ENCODE assay signal across 1 cellular context in the genomic region with DNA sequence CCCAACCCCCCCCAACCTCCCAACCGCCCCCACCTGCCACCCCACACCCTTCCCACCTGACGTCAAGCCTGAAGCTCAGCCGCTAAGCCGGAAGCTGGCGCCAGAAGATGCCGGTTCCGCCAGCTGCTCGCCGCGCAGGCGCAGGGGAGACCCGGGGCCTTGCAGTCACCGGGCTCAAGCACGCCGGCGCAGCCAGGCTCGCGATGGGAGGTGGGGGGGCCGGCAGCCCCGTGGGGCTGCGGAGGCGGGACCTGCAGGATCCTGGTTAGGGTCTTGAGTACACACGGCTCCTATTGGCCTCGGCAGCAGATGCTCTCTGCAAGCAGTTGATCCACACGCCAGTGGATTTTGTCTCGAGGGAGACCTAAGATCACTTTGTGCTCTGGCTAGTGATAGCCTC.
A peak's percentile ranks its signal among the peaks of the same experiment; 100 is the strongest.
TF ChIP-seq lines count a peak whose summit lies in the region.

LIG4 (minus strand) TSS at position 109 of the 400 bp plus-strand sequence. CDS start 4,268 bp downstream, outside the sequence.

TF ChIP-seq in HepG2, 621 proteins besides CTCF, POLR2A, EP300 and RAD21 (continued from another document and continues in another):
- TF ChIP-seq, protein P1, sequence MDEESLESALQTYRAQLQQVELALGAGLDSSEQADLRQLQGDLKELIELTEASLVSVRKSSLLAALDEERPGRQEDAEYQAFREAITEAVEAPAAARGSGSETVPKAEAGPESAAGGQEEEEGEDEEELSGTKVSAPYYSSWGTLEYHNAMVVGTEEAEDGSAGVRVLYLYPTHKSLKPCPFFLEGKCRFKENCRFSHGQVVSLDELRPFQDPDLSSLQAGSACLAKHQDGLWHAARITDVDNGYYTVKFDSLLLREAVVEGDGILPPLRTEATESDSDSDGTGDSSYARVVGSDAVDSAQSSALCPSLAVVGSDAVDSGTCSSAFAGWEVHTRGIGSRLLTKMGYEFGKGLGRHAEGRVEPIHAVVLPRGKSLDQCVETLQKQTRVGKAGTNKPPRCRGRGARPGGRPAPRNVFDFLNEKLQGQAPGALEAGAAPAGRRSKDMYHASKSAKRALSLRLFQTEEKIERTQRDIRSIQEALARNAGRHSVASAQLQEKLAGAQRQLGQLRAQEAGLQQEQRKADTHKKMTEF (CRISPR knock-in tag; IDR thresholded peaks at IDR 0.05) = peak; percentile 75; the same call in 1 of the 2 replicates
- TF ChIP-seq FOXK2 (IDR thresholded peaks at IDR 0.05) = no peak
- TF ChIP-seq, protein P2, sequence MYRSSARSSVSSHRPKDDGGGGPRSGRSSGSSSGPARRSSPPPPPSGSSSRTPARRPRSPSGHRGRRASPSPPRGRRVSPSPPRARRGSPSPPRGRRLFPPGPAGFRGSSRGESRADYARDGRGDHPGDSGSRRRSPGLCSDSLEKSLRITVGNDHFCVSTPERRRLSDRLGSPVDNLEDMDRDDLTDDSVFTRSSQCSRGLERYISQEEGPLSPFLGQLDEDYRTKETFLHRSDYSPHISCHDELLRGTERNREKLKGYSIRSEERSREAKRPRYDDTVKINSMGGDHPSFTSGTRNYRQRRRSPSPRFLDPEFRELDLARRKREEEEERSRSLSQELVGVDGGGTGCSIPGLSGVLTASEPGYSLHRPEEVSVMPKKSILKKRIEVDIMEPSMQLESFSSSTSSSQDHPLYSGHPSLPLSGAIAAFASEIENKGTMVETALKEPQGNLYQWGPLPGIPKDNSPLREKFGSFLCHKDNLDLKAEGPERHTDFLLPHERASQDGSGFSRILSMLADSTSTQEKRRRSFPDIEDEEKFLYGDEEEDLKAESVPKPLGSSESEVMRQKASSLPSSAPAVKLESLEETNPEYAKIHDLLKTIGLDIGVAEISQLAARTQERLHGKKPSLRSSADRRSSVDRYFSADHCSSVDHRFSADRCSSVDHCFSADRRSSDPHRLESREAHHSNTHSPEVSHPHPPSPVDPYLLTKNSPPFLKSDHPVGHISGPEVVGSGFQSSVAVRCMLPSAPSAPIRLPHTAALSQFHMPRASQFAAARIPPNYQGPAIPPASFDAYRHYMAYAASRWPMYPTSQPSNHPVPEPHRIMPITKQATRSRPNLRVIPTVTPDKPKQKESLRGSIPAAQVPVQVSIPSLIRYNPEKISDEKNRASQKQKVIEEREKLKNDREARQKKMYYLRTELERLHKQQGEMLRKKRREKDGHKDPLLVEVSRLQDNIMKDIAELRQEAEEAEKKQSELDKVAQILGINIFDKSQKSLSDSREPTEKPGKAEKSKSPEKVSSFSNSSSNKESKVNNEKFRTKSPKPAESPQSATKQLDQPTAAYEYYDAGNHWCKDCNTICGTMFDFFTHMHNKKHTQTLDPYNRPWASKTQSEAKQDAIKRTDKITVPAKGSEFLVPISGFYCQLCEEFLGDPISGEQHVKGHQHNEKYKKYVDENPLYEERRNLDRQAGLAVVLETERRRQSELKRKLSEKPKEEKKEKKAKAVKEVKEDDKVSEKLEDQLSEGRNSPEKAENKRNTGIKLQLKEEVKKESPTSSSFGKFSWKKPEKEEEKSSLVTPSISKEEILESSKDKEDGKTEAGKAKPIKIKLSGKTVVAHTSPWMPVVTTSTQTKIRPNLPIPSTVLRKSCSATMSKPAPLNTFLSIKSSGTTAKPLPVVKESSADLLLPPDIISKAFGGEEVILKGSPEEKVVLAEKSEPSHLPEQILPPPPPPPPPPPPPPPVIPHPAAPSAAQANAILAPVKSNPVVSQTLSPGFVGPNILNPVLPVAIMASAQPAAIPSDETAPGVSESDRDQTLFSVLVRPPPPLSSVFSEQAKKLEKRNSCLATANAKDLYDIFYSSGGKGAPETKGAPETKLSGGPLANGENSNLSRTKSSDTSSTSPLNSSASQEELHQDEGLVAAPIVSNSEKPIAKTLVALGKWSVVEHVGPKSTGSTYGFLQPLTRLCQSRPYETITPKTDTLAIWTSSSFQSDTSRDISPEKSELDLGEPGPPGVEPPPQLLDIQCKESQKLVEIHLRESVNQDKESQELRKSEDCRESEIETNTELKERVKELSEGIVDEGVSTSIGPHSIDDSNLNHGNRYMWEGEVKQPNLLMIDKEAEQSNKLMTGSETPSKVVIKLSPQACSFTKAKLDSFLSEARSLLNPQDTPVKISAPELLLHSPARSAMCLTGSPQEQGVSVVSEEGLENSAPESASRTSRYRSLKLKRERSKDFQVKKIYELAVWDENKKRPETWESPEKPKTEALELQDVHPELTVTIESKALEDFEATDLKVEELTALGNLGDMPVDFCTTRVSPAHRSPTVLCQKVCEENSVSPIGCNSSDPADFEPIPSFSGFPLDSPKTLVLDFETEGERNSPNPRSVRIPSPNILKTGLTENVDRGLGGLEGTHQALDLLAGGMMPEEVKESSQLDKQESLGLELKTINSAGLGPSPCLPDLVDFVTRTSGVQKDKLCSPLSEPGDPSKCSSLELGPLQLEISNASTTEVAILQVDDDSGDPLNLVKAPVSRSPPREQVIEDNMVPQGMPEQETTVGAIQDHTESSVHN (CRISPR knock-in tag; IDR thresholded peaks at IDR 0.05) = no peak
- TF ChIP-seq ZNF879 (CRISPR knock-in tag; IDR thresholded peaks at IDR 0.05) = no peak
- TF ChIP-seq ZNF44 (CRISPR knock-in tag; IDR thresholded peaks at IDR 0.05) = no peak
- peak; percentile 62 for TF ChIP-seq KMT2A (CRISPR knock-in tag; IDR thresholded peaks at IDR 0.05)
- TF ChIP-seq ZBTB20 (CRISPR knock-in tag; IDR thresholded peaks at IDR 0.05; ENCODE audit: borderline replicate concordance, low read depth) = no peak
- no peak for TF ChIP-seq SOX6 (IDR thresholded peaks at IDR 0.05)
- no peak for TF ChIP-seq SOX6 (CRISPR knock-in tag; IDR thresholded peaks at IDR 0.05)
- no peak for TF ChIP-seq CERS6 (CRISPR knock-in tag; IDR thresholded peaks at IDR 0.05)
- TF ChIP-seq U2AF2 (IDR thresholded peaks at IDR 0.05; ENCODE audit: low read depth, low read length) = no peak
- TF ChIP-seq HMG20B (CRISPR knock-in tag; conservative IDR thresholded peaks at IDR 0.05) = no peak
- TF ChIP-seq NKX3-1 (CRISPR knock-in tag; IDR thresholded peaks at IDR 0.05) = no peak
- TF ChIP-seq THAP11 (CRISPR knock-in tag; IDR thresholded peaks at IDR 0.05) = peak; percentile 73
- 0 out of 2 replicates have a peak, but pooled peaks have one; percentile 9 for TF ChIP-seq NFYB (CRISPR knock-in tag; IDR thresholded peaks at IDR 0.05)
- TF ChIP-seq, protein P3, sequence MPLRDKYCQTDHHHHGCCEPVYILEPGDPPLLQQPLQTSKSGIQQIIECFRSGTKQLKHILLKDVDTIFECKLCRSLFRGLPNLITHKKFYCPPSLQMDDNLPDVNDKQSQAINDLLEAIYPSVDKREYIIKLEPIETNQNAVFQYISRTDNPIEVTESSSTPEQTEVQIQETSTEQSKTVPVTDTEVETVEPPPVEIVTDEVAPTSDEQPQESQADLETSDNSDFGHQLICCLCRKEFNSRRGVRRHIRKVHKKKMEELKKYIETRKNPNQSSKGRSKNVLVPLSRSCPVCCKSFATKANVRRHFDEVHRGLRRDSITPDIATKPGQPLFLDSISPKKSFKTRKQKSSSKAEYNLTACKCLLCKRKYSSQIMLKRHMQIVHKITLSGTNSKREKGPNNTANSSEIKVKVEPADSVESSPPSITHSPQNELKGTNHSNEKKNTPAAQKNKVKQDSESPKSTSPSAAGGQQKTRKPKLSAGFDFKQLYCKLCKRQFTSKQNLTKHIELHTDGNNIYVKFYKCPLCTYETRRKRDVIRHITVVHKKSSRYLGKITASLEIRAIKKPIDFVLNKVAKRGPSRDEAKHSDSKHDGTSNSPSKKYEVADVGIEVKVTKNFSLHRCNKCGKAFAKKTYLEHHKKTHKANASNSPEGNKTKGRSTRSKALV (CRISPR knock-in tag; IDR thresholded peaks at IDR 0.05) = no peak
- TF ChIP-seq, protein P4, sequence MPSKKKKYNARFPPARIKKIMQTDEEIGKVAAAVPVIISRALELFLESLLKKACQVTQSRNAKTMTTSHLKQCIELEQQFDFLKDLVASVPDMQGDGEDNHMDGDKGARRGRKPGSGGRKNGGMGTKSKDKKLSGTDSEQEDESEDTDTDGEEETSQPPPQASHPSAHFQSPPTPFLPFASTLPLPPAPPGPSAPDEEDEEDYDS (CRISPR knock-in tag; IDR thresholded peaks at IDR 0.05) = no peak
- TF ChIP-seq HOXA3 (CRISPR knock-in tag; IDR thresholded peaks at IDR 0.05) = peak; percentile 27; the same call in 1 of the 2 replicates
- TF ChIP-seq MXD1 (CRISPR knock-in tag; IDR thresholded peaks at IDR 0.05) = no peak
- no peak for TF ChIP-seq JUN (CRISPR knock-in tag; IDR thresholded peaks at IDR 0.05)
- TF ChIP-seq ZNF224 (CRISPR knock-in tag; IDR thresholded peaks at IDR 0.05) = no peak
- TF ChIP-seq PAF1 (CRISPR knock-in tag; IDR thresholded peaks at IDR 0.05) = no peak
- peak; percentile 37; the same call in 1 of the 2 replicates for TF ChIP-seq POLR2G (IDR thresholded peaks at IDR 0.05; ENCODE audit: low read depth, low read length)
- TF ChIP-seq SMAD1 (CRISPR knock-in tag; IDR thresholded peaks at IDR 0.05; ENCODE audit: borderline replicate concordance, low read depth) = no peak
- TF ChIP-seq, protein P5, sequence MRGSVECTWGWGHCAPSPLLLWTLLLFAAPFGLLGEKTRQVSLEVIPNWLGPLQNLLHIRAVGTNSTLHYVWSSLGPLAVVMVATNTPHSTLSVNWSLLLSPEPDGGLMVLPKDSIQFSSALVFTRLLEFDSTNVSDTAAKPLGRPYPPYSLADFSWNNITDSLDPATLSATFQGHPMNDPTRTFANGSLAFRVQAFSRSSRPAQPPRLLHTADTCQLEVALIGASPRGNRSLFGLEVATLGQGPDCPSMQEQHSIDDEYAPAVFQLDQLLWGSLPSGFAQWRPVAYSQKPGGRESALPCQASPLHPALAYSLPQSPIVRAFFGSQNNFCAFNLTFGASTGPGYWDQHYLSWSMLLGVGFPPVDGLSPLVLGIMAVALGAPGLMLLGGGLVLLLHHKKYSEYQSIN (CRISPR knock-in tag; IDR thresholded peaks at IDR 0.05; ENCODE audit: borderline replicate concordance) = no peak
- TF ChIP-seq, protein P6, sequence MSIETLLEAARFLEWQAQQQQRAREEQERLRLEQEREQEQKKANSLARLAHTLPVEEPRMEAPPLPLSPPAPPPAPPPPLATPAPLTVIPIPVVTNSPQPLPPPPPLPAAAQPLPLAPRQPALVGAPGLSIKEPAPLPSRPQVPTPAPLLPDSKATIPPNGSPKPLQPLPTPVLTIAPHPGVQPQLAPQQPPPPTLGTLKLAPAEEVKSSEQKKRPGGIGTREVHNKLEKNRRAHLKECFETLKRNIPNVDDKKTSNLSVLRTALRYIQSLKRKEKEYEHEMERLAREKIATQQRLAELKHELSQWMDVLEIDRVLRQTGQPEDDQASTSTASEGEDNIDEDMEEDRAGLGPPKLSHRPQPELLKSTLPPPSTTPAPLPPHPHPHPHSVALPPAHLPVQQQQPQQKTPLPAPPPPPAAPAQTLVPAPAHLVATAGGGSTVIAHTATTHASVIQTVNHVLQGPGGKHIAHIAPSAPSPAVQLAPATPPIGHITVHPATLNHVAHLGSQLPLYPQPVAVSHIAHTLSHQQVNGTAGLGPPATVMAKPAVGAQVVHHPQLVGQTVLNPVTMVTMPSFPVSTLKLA (IDR thresholded peaks at IDR 0.05) = no peak
- TF ChIP-seq TRIM24 (CRISPR knock-in tag; IDR thresholded peaks at IDR 0.05) = no peak
- TF ChIP-seq KAT2B (IDR thresholded peaks at IDR 0.05; ENCODE audit: borderline replicate concordance, low read depth, low read length) = no peak
- TF ChIP-seq ARNT (IDR thresholded peaks at IDR 0.05) = no peak
- TF ChIP-seq, protein P7, sequence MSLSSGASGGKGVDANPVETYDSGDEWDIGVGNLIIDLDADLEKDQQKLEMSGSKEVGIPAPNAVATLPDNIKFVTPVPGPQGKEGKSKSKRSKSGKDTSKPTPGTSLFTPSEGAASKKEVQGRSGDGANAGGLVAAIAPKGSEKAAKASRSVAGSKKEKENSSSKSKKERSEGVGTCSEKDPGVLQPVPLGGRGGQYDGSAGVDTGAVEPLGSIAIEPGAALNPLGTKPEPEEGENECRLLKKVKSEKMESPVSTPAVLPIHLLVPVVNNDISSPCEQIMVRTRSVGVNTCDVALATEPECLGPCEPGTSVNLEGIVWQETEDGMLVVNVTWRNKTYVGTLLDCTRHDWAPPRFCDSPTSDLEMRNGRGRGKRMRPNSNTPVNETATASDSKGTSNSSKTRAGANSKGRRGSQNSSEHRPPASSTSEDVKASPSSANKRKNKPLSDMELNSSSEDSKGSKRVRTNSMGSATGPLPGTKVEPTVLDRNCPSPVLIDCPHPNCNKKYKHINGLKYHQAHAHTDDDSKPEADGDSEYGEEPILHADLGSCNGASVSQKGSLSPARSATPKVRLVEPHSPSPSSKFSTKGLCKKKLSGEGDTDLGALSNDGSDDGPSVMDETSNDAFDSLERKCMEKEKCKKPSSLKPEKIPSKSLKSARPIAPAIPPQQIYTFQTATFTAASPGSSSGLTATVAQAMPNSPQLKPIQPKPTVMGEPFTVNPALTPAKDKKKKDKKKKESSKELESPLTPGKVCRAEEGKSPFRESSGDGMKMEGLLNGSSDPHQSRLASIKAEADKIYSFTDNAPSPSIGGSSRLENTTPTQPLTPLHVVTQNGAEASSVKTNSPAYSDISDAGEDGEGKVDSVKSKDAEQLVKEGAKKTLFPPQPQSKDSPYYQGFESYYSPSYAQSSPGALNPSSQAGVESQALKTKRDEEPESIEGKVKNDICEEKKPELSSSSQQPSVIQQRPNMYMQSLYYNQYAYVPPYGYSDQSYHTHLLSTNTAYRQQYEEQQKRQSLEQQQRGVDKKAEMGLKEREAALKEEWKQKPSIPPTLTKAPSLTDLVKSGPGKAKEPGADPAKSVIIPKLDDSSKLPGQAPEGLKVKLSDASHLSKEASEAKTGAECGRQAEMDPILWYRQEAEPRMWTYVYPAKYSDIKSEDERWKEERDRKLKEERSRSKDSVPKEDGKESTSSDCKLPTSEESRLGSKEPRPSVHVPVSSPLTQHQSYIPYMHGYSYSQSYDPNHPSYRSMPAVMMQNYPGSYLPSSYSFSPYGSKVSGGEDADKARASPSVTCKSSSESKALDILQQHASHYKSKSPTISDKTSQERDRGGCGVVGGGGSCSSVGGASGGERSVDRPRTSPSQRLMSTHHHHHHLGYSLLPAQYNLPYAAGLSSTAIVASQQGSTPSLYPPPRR (CRISPR knock-in tag; IDR thresholded peaks at IDR 0.05; ENCODE audit: borderline replicate concordance) = no peak
